ENCODE assay signal across 8 cellular contexts in the genomic region with DNA sequence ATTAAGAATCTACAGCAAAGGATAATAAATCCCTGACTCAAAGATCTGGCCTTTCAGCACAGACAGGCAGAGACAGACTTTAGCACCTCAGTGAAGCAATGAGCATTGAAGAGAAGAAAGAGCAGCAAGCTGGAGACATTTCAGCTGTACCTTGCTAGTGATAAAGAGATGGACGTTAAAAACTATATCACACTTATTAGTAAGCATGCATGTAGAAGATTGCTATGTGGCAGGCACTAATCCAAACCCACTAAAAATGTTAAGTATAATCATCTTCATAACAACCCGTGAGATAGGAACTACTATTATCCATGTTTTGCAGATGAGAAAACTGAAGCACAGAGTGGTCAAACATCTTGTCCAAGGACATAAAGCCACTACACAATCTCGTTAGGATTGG.
"Had no signal": no experiment of that assay in that cellular context is flagged by ENCODE, and none has a peak within 500 bp of the region (broad histone marks: within the 10 kb centered on the region; RNA-seq: fewer than 3 reads in every experiment).

No MANE protein-coding gene starts in this region.

- H3K4me3 Mint-ChIP-seq: GM23338, H9, HFFc6 had no signal

- H3K4me3 ChIP-seq: GM23248, GM23338, HAP-1 had no signal

- H3K4me1 ChIP-seq: HAP-1 had no signal

- H3K9ac ChIP-seq: GM23248 had no signal

- H3K9me3 ChIP-seq: HAP-1 had no signal

- ATAC-seq: GM23338, HCT116 had no signal

- H3K4me2 ChIP-seq: GM23338 had no signal

- DNase-seq: GM23248, GOT3, H7, H9, HFFc6 had no signal

- H3K27ac Mint-ChIP-seq: GM23338, H9, HFFc6 had no signal

- H3K27ac ChIP-seq: GM23248 had no signal

- H3K36me3 ChIP-seq: HAP-1 had no signal

- H2AFZ ChIP-seq: GM23248, GM23338 had no signal
